23 cellular contexts compared by ENCODE assay signal in genomic region chr20:5670874-5671273, GRCh38.
"Had no signal": no experiment of that assay in that cellular context is flagged by ENCODE, and none has a peak within 500 bp of the region (broad histone marks: within the 10 kb centered on the region; RNA-seq: fewer than 3 reads in every experiment).

No MANE protein-coding gene starts in this region.

- H3K9me3 ChIP-seq: breast epithelium, gastrocnemius medialis, left lung, tibial artery had no signal

- H3K4me1 ChIP-seq: breast epithelium, gastrocnemius medialis, tibial artery had no signal

- ATAC-seq: activated T-cell treated with anti-CD3 and anti-CD28 coated beads, Interleukin-2, amount 50 U/mL, for 72 hours; esophagus mucosa; gastrocnemius medialis; stimulated activated naive CD8-positive, alpha-beta T cell treated with anti-CD3 and anti-CD28 coated beads, Interleukin-15, Interleukin-2, amounts not matched to agents 100 U/mL and 50 U/mL, for 24 hours had no signal

- H3K4me3 ChIP-seq: breast epithelium, gastrocnemius medialis, left lung, tibial artery had no signal

- H3K36me3 ChIP-seq: breast epithelium, gastrocnemius medialis, left lung, tibial artery, WERI-Rb-1 had no signal

- H3K27me3 ChIP-seq: breast epithelium, gastrocnemius medialis, left lung, tibial artery had no signal

- DNase-seq: activated CD4-positive, alpha-beta T cell treated with anti-CD3 and anti-CD28 coated beads for 1 hour; activated CD8-positive, alpha-beta memory T cell treated with anti-CD3 and anti-CD28 coated beads for 24 hours; activated effector memory CD4-positive, alpha-beta T cell treated with anti-CD3 and anti-CD28 coated beads, Interleukin-2, amount 50 U/mL, for 16 hours; activated naive CD4-positive, alpha-beta T cell treated with anti-CD3 and anti-CD28 coated beads, Interleukin-2, amount 50 U/mL, for 16 hours; activated T-cell treated with anti-CD3 and anti-CD28 coated beads, Interleukin-2, amount 50 U/mL, for 72 hours; cortex of kidney; effector CD8-positive, alpha-beta T cell; gastrocnemius medialis; head of caudate nucleus; kidney; left lung; mammary epithelial cell; midbrain; occipital lobe; stimulated activated CD4-positive, alpha-beta T cell treated with anti-CD3 and anti-CD28 coated beads, Interleukin-2, amount 100 ng/mL, for 24 hours; stimulated activated naive CD8-positive, alpha-beta T cell treated with anti-CD3 and anti-CD28 coated beads, Interleukin-15, Interleukin-2, amounts not matched to agents 100 U/mL and 50 U/mL, for 24 hours; substantia nigra; T-helper 2 cell; tibial artery; WERI-Rb-1 had no signal

- FAIRE-seq: astrocyte, kidney had no signal

- H3K27ac ChIP-seq: breast epithelium, gastrocnemius medialis, tibial artery, WERI-Rb-1 had no signal
